Comparison of ENCODE assay signal across 8 cellular contexts in the genomic region with DNA sequence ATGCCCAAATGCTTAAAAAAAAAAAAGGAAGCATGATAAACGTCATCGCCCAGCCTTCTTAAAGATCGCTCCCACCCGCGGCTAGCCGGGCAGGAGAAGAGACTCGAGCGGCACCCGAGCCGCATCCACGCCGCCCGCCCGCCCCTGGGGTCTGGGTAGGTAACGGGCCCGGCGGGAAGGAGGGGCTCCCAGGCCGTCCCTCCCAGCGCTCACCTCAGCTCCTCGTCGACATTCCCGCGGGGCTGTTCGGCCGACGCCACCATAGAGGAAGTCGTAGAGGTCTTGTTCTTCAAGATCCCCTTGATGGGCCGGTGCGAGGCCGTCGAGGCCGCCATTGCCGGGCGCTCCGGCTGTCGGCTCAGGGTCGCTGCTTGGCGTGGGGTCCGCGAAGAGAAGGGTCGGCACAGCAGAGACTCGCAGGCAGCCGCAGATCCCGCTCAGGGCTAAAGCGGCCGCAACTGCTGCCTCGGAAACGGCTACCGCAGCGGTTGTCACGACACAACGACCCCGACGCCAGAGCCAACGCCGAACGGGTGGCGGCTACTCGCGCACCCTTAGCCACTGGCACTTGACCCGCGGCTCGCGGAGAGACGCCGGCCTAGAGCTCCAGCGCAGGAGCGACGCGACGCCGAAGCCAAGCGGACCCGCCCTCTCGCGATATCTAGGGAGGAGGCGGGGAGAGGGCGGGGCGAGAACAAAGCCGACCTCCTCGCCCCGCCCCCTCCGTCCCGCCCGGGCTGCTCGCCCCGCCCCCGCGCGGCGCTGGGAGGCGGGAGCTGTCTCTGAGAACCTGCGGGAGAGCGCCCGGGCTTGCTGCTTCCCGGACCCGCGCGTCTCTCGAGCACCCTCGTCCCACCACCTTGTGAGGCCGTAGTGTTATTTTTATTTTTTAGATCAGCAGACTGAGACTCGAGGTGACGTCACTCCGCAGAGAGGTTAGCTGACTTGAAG. TPM values are rescaled to one million over a fixed set of nuclear protein-coding genes. Genes with fewer than 3 reads are reported as not detected.
DNase-seq lines count a peak whose midpoint lies in the region; ATAC-seq lines count a peak whose summit lies in the region.

A gene (minus strand): TSS at position 635 of the 951 bp plus-strand sequence. CDS start 300 bp downstream, at position 335.

- peak within 1 kb of the TSS; percentile 69; the same call in 1 of the 2 replicates for H2AFZ ChIP-seq in Karpas-422 (ENCODE audit: low read length)

- H4K20me1 ChIP-seq in Karpas-422 (ENCODE audit: insufficient read depth, low read depth, low read length) = peaks cover 34% of the 10 kb centered on the region; the same call in 1 of the 2 replicates

- peak within 1 kb of the TSS; percentile 87 for H3K9ac ChIP-seq in Karpas-422 (ENCODE audit: low read length)

- no peaks in the 10 kb centered on the region for H3K9me2 ChIP-seq in Karpas-422 (replicated peaks; ENCODE audit: insufficient read depth, low read length)

- peaks cover 51% of the 10 kb centered on the region for H3K79me2 ChIP-seq in Karpas-422 (ENCODE audit: low read length)

- peak within 1 kb of the TSS; percentile 89 to 96 (median 94) for H3K4me3 Mint-ChIP-seq in naive thymus-derived CD8-positive, alpha-beta T cell
- peak within 1 kb of the TSS; percentile 80 to 90 for H3K4me3 Mint-ChIP-seq in stimulated activated naive B cell treated with anti-CD40 and anti-IgM and Interleukin-4, amounts not matched to agents 10 μg/mL and 1 μg/mL and 100 μg/mL, for 72 hours

- DNase-seq in DMS79 treated with DMSO at 0.1 percent for 48 hours (lab: John Stamatoyannopoulos, UW) (peak; percentile 98), Karpas-422 (peak; percentile 98), RKO (ENCODE audit: low spot score) (peak; percentile 90), fibroblast of gingiva (ENCODE audit: low read depth) (peak; percentile 87)
- DNase-seq in activated T-helper 1 cell treated with anti-CD3 and anti-CD28 coated beads, Interleukin-2, amount 50 U/mL, for 16 hours (ENCODE audit: low read depth in 1 of 2, low spot score in 1 of 2) = peak; percentile 82 to 88
- DNase-seq in naive thymus-derived CD8-positive, alpha-beta T cell = peak; percentile 82 to 98 (median 93)
- DNase-seq in stimulated activated naive B cell treated with anti-CD40 and anti-IgM and Interleukin-4, amounts not matched to agents 10 μg/mL and 1 μg/mL and 100 μg/mL, for 72 hours = peak; percentile 85

- peaks cover 43% of the 10 kb centered on the region for H3K4me1 ChIP-seq in Karpas-422 (ENCODE audit: low read length)

- no peaks in the 10 kb centered on the region for H3K36me3 ChIP-seq in Karpas-422 (ENCODE audit: insufficient read depth, low read length)

- H3K36me3 Mint-ChIP-seq in naive thymus-derived CD8-positive, alpha-beta T cell = peaks cover 2 to 19% (median 4%) of the 10 kb centered on the region in 3 donors
- H3K36me3 Mint-ChIP-seq in stimulated activated naive B cell treated with anti-CD40 and anti-IgM and Interleukin-4, amounts not matched to agents 10 μg/mL and 1 μg/mL and 100 μg/mL, for 72 hours = peaks cover 18 to 31% of the 10 kb centered on the region in 2 donors

- no peaks in the 10 kb centered on the region for H3K27me3 Mint-ChIP-seq in naive thymus-derived CD8-positive, alpha-beta T cell
- no peaks in the 10 kb centered on the region for H3K27me3 Mint-ChIP-seq in stimulated activated naive B cell treated with anti-CD40 and anti-IgM and Interleukin-4, amounts not matched to agents 10 μg/mL and 1 μg/mL and 100 μg/mL, for 72 hours

- H3K9me3 Mint-ChIP-seq in naive thymus-derived CD8-positive, alpha-beta T cell = no peaks in the 10 kb centered on the region
- H3K9me3 Mint-ChIP-seq in stimulated activated naive B cell treated with anti-CD40 and anti-IgM and Interleukin-4, amounts not matched to agents 10 μg/mL and 1 μg/mL and 100 μg/mL, for 72 hours = no peaks in the 10 kb centered on the region

- no peaks in the 10 kb centered on the region for H3K9me3 ChIP-seq in Karpas-422 (ENCODE audit: low read length)

- ATAC-seq in GM21825 (IDR thresholded peaks at IDR 0.05; ENCODE audit: unreplicated experiment) = peak; percentile 68
- peak; percentile 66 to 74 for ATAC-seq in naive thymus-derived CD8-positive, alpha-beta T cell
- ATAC-seq in stimulated activated naive B cell treated with anti-CD40 and anti-IgM and Interleukin-4, amounts not matched to agents 10 μg/mL and 1 μg/mL and 100 μg/mL, for 72 hours (replicated peaks) = peak; percentile 79 to 84

- H3K4me2 ChIP-seq in Karpas-422 (ENCODE audit: low read depth, low read length, poor library complexity, severe bottlenecking) = peak within 1 kb of the TSS; percentile 87

- H3K27ac ChIP-seq in Karpas-422 (ENCODE audit: low read length) = peak within 1 kb of the TSS; percentile 79

- H3K4me1 Mint-ChIP-seq in naive thymus-derived CD8-positive, alpha-beta T cell = peaks cover 46 to 78% (median 71%) of the 10 kb centered on the region in 4 donors
- peaks cover 44 to 73% of the 10 kb centered on the region in 2 donors for H3K4me1 Mint-ChIP-seq in stimulated activated naive B cell treated with anti-CD40 and anti-IgM and Interleukin-4, amounts not matched to agents 10 μg/mL and 1 μg/mL and 100 μg/mL, for 72 hours

- H3K27ac Mint-ChIP-seq in naive thymus-derived CD8-positive, alpha-beta T cell = peak within 1 kb of the TSS; percentile 95 to 100 (median 96)
- H3K27ac Mint-ChIP-seq in stimulated activated naive B cell treated with anti-CD40 and anti-IgM and Interleukin-4, amounts not matched to agents 10 μg/mL and 1 μg/mL and 100 μg/mL, for 72 hours = peak within 1 kb of the TSS; percentile 99

- POLR2A ChIA-PET in naive thymus-derived CD8-positive, alpha-beta T cell (lab: Charles Lee) = interaction anchor here (0.7 to 7.4 kb wide), 21 partner anchors 8 to 1146 kb away, joined by 3 to 119 read pairs (median 5); a partner anchor contains a TSS

- H3K27me3 ChIP-seq in Karpas-422 (ENCODE audit: low read length) = no peaks in the 10 kb centered on the region

- peak within 1 kb of the TSS; percentile 79 for H3K4me3 ChIP-seq in Karpas-422 (ENCODE audit: low read length)

RNA-seq across cellular contexts. Expression of the gene that starts here (rescaled TPM):
- 236 and 248 TPM in 2 replicates for total RNA-seq in Karpas-422 (2014; rRNA removed; shearing (Covaris generic); ENCODE audit: low replicate concordance)
- 100 to 1,000 TPM; 140 to 147 TPM for total RNA-seq in naive thymus-derived CD8-positive, alpha-beta T cell
- polyA plus RNA-seq in naive thymus-derived CD8-positive, alpha-beta T cell = 100 to 1,000 TPM; 244 to 265 (median 245) TPM

Comparison
In these comparisons a context has a peak if more than half of its experiments do, and no peak if none do; other contexts are left out.
1. Peak in every context shown above with its lines: DNase-seq, ATAC-seq, H3K4me3 ChIP-seq and H3K27ac ChIP-seq.